Comparison of ENCODE assay signal across 27 cellular contexts in genomic region chr2:147293958-147294824, GRCh38.
A peak's percentile ranks its signal among the peaks of the same experiment; 100 is the strongest.
DNase-seq lines count a peak whose midpoint lies in the region; ATAC-seq and TF ChIP-seq lines count a peak whose summit lies in the region.
"Had no signal": no experiment of that assay in that cellular context is flagged by ENCODE, and none has a peak within 500 bp of the region (broad histone marks: within the 10 kb centered on the region; RNA-seq: fewer than 3 reads in every experiment).

No MANE protein-coding gene starts in this region.

- no peak overlapping the region for H3K9ac ChIP-seq in PC-3 (ENCODE audit: low read length)
- H3K9ac ChIP-seq: SK-N-SH had no signal

- POLR2A ChIA-PET in PC-3 (lab: Charles Lee; ENCODE audit: unreplicated experiment) = interaction anchor here (0.6 kb wide), 1 partner anchor 12 kb away, joined by 5 read pairs; no protein-coding TSS in a partner anchor

- BruUV-seq in PC-3 (replicated peaks; lab: Mats Ljungman, UMichigan) = no TSS peak

- 0 out of 2 replicates have a peak, but pooled peaks cover 7% of the 10 kb centered on the region for H3K9me2 ChIP-seq in PC-3 (replicated peaks; ENCODE audit: low read length)
- H3K9me2 ChIP-seq: SK-N-SH had no signal

- peaks cover 29% of the 10 kb centered on the region for H3K4me1 Mint-ChIP-seq in activated naive CD4-positive, alpha-beta T cell treated with anti-CD3 and anti-CD28 coated beads, Interleukin-2, amount 50 U/mL, for 24 hours
- peaks cover 23% of the 10 kb centered on the region for H3K4me1 Mint-ChIP-seq in activated naive CD8-positive, alpha-beta T cell (ENCODE audit: low read depth)
- peaks cover 10% of the 10 kb centered on the region for H3K4me1 Mint-ChIP-seq in stimulated activated naive CD8-positive, alpha-beta T cell treated with anti-CD3 and anti-CD28 coated beads, Interleukin-15, amount 100 ng/mL, for 72 hours

- no peaks in the 10 kb centered on the region for H3K27me3 Mint-ChIP-seq in activated naive CD4-positive, alpha-beta T cell treated with anti-CD3 and anti-CD28 coated beads, Interleukin-2, amount 50 U/mL, for 24 hours
- H3K27me3 Mint-ChIP-seq in activated naive CD8-positive, alpha-beta T cell = peaks cover 3% of the 10 kb centered on the region
- peaks cover 8% of the 10 kb centered on the region for H3K27me3 Mint-ChIP-seq in stimulated activated naive CD8-positive, alpha-beta T cell treated with anti-CD3 and anti-CD28 coated beads, Interleukin-15, amount 100 ng/mL, for 72 hours

- ATAC-seq in PC-3 = peak; percentile 77
- peak; percentile 47 for ATAC-seq in stimulated activated naive CD8-positive, alpha-beta T cell treated with anti-CD3 and anti-CD28 coated beads, Interleukin-15, amount 100 ng/mL, for 72 hours
- ATAC-seq: CD8-positive, alpha-beta T cell; left ventricle myocardium superior had no signal

- H3K9me3 ChIP-seq in PC-3 (ENCODE audit: low read length) = no peaks in the 10 kb centered on the region
- H3K9me3 ChIP-seq: ovary, right atrium auricular region, SK-N-SH, tibial nerve had no signal

- no peaks in the 10 kb centered on the region for H3K36me3 Mint-ChIP-seq in activated naive CD4-positive, alpha-beta T cell treated with anti-CD3 and anti-CD28 coated beads, Interleukin-2, amount 50 U/mL, for 24 hours
- H3K36me3 Mint-ChIP-seq in activated naive CD8-positive, alpha-beta T cell = no peaks in the 10 kb centered on the region
- H3K36me3 Mint-ChIP-seq: CD8-positive, alpha-beta T cell had no signal

- no peak overlapping the region for H2AFZ ChIP-seq in PC-3 (ENCODE audit: low read length)

- no peaks in the 10 kb centered on the region for H3K9me3 Mint-ChIP-seq in activated naive CD4-positive, alpha-beta T cell treated with anti-CD3 and anti-CD28 coated beads, Interleukin-2, amount 50 U/mL, for 24 hours
- no peaks in the 10 kb centered on the region for H3K9me3 Mint-ChIP-seq in activated naive CD8-positive, alpha-beta T cell (ENCODE audit: low read depth)
- peaks cover 4 to 8% of the 10 kb centered on the region in 2 donors for H3K9me3 Mint-ChIP-seq in stimulated activated naive CD8-positive, alpha-beta T cell treated with anti-CD3 and anti-CD28 coated beads, Interleukin-15, amount 100 ng/mL, for 72 hours
- H3K9me3 Mint-ChIP-seq: CD8-positive, alpha-beta T cell; nephron had no signal

- H3K4me2 ChIP-seq in PC-3 (ENCODE audit: low read length) = peak overlapping the region; percentile 61
- H3K4me2 ChIP-seq: SK-N-SH had no signal

- H3K4me1 ChIP-seq in PC-3 (ENCODE audit: insufficient read depth, low read length) = peaks cover 18% of the 10 kb centered on the region
- H3K4me1 ChIP-seq: right atrium auricular region, tibial nerve had no signal

- no peaks in the 10 kb centered on the region for H3F3A ChIP-seq in PC-3 (ENCODE audit: low read length, unreplicated experiment)

- H3K27ac Mint-ChIP-seq in activated naive CD4-positive, alpha-beta T cell treated with anti-CD3 and anti-CD28 coated beads, Interleukin-2, amount 50 U/mL, for 24 hours = peak overlapping the region; percentile 52
- peak overlapping the region; percentile 64 for H3K27ac Mint-ChIP-seq in activated naive CD8-positive, alpha-beta T cell
- H3K27ac Mint-ChIP-seq in stimulated activated naive CD8-positive, alpha-beta T cell treated with anti-CD3 and anti-CD28 coated beads, Interleukin-15, amount 100 ng/mL, for 72 hours = no peak overlapping the region
- H3K27ac Mint-ChIP-seq: CD8-positive, alpha-beta T cell; nephron had no signal

- H3K27me3 ChIP-seq in PC-3 (ENCODE audit: low read length) = no peaks in the 10 kb centered on the region
- H3K27me3 ChIP-seq: ovary, right atrium auricular region, tibial nerve had no signal

- intact Hi-C loops in PC-3 (cut with micrococcal nuclease) = loop anchor here (5.0 kb wide), 1 partner anchor 618 kb away; no protein-coding TSS in a partner anchor

- DNase-seq in activated naive CD4-positive, alpha-beta T cell treated with Interleukin-2 at 50 U/mL for 16 hours = no peak
- DNase-seq in PC-3 = peak; percentile 79
- DNase-seq in stimulated activated naive CD8-positive, alpha-beta T cell treated with anti-CD3 and anti-CD28 coated beads, Interleukin-15, amount 100 ng/mL, for 72 hours = no peak
- DNase-seq in germinal center (ENCODE audit: low spot score) = no peak
- DNase-seq in NCI-H2107 (lab: John Stamatoyannopoulos, UW) = no peak
- DNase-seq: activated effector memory CD4-positive, alpha-beta T cell treated with anti-CD3 and anti-CD28 coated beads, Interleukin-2, amount 50 U/mL, for 16 hours; aorta; caudate nucleus; CD8-positive, alpha-beta T cell; dermis blood vessel endothelial cell; DMS153; left ventricle myocardium superior; midbrain; NCI-H1092; NCI-H187; NCI-H526 treated with DMSO at 0.1 percent for 48 hours; ovary; SK-N-SH; stimulated activated CD4-positive, alpha-beta T cell treated with anti-CD3 and anti-CD28 coated beads, Interleukin-4, amount 100 ng/mL, for 1 hour; WERI-Rb-1 had no signal

- no peak for TF ChIP-seq CTCF in PC-3 (conservative IDR thresholded peaks at IDR 0.05; ENCODE audit: low read depth, low read length)

- H3K36me3 ChIP-seq in PC-3 (ENCODE audit: low read depth, low read length) = no peaks in the 10 kb centered on the region
- H3K36me3 ChIP-seq: ovary, right atrium auricular region, tibial nerve, WERI-Rb-1 had no signal

- H3K79me2 ChIP-seq in PC-3 (ENCODE audit: low read length) = no peaks in the 10 kb centered on the region

- H3K27ac ChIP-seq in PC-3 (ENCODE audit: low read length) = peak overlapping the region; percentile 59
- H3K27ac ChIP-seq: HL-60, ovary, right atrium auricular region, RWPE1, tibial nerve, WERI-Rb-1 had no signal

- H3K4me3 ChIP-seq in PC-3 (ENCODE audit: low read length) = no peak overlapping the region
- H3K4me3 ChIP-seq: ovary, right atrium auricular region, tibial nerve had no signal

- CTCF ChIA-PET in PC-3 (lab: Charles Lee) = no interaction called here

- H3K4me3 Mint-ChIP-seq in activated naive CD4-positive, alpha-beta T cell treated with anti-CD3 and anti-CD28 coated beads, Interleukin-2, amount 50 U/mL, for 24 hours = peak overlapping the region; percentile 6
- H3K4me3 Mint-ChIP-seq in activated naive CD8-positive, alpha-beta T cell = no peak overlapping the region
- H3K4me3 Mint-ChIP-seq in stimulated activated naive CD8-positive, alpha-beta T cell treated with anti-CD3 and anti-CD28 coated beads, Interleukin-15, amount 100 ng/mL, for 72 hours = no peak overlapping the region
- H3K4me3 Mint-ChIP-seq: CD8-positive, alpha-beta T cell; nephron had no signal

- H4K20me1 ChIP-seq in PC-3 (ENCODE audit: low read length) = no peaks in the 10 kb centered on the region

Comparison
In these comparisons a context has a peak if more than half of its experiments do, and no peak if none do; other contexts are left out.
1. H3K27ac Mint-ChIP-seq: peak in activated naive CD4-positive, alpha-beta T cell treated with anti-CD3 and anti-CD28 coated beads, Interleukin-2, amount 50 U/mL, for 24 hours (single experiment) and activated naive CD8-positive, alpha-beta T cell (single experiment); none in stimulated activated naive CD8-positive, alpha-beta T cell treated with anti-CD3 and anti-CD28 coated beads, Interleukin-15, amount 100 ng/mL, for 72 hours (0 of 2).